ENCODE assay signal across 8 cellular contexts in genomic region chrX:1453390-1453783, GRCh38. TPM values are rescaled to one million over a fixed set of nuclear protein-coding genes. Genes with fewer than 3 reads are reported as not detected.
DNase-seq lines count a peak whose midpoint lies in the region; ATAC-seq, FAIRE-seq and TF ChIP-seq lines count a peak whose summit lies in the region.

No MANE protein-coding gene starts in this region.

- TF ChIP-seq CTCF in HL-60 (IDR thresholded peaks at IDR 0.05; ENCODE audit: insufficient read depth, low read length) (no peak), kidney (IDR thresholded peaks at IDR 0.05; ENCODE audit: borderline replicate concordance, extremely low read depth, insufficient read depth) (no peak), testis (IDR thresholded peaks at IDR 0.05) (no peak)

- H3K9ac ChIP-seq in kidney (ENCODE audit: low read length in 2 of 2) = peak overlapping the region in 1 of 2 donors; percentile 40

- H3K36me3 ChIP-seq in kidney (ENCODE audit: control insufficient read depth in 1 of 2, insufficient read depth in 2 of 2, low read length in 2 of 2) = no peaks in the 10 kb centered on the region
- no peaks in the 10 kb centered on the region for H3K36me3 ChIP-seq in testis (ENCODE audit: low read depth, missing control alignments)

- no peaks in the 10 kb centered on the region for H3K27me3 ChIP-seq in HL-60 (ENCODE audit: insufficient read depth, poor library complexity, severe bottlenecking)
- H3K27me3 ChIP-seq in testis = no peaks in the 10 kb centered on the region

- H3K9me3 ChIP-seq in kidney (ENCODE audit: control insufficient read depth in 1 of 2, low read length in 2 of 2) (no peaks in the 10 kb centered on the region), testis (no peaks in the 10 kb centered on the region)

- ATAC-seq in GM19372 (IDR thresholded peaks at IDR 0.05; ENCODE audit: low read depth, unreplicated experiment) = peak; percentile 7

- intact Hi-C loops in kidney (cut with DNase I) (no loop called here), testis (cut with DNase I; ENCODE audit: low total_unique reads) (loop anchor here (10.0 kb wide), 1 partner anchor 141 kb away; the partner anchor contains the start of gene AKAP17A)

- 1% methylated on average over 23 to 34 of the region's 34 CpGs for WGBS in adipose tissue, 3 donors
- 1 to 2% methylated on average over 17 to 27 of the region's 34 CpGs for WGBS in testis, 2 donors

- H3K4me1 ChIP-seq in kidney (ENCODE audit: control insufficient read depth in 1 of 2, insufficient read depth in 1 of 2, low read depth in 1 of 2, low read length in 2 of 2) (peaks cover 4 to 8% of the 10 kb centered on the region in 2 donors), testis (peaks cover 16% of the 10 kb centered on the region)

- FAIRE-seq in kidney (lab: Jason Lieb, UNC) = no peak

- TF ChIP-seq POLR2A in testis (IDR thresholded peaks at IDR 0.05) = no peak

- H3K4me3 ChIP-seq in HL-60 (replicated peaks; ENCODE audit: insufficient read depth, low read length) (peak overlapping the region; percentile 56), kidney (ENCODE audit: low read length in 2 of 2) (peak overlapping the region; percentile 58 to 68), testis (peak overlapping the region; percentile 58 to 68)

- H3K27ac ChIP-seq in HL-60 (replicated peaks) (peak overlapping the region; percentile 72), adipose tissue (ENCODE audit: low read depth, low read length) (peak overlapping the region; percentile 72), kidney (ENCODE audit: low read depth in 2 of 2, low read length in 2 of 2) (peak overlapping the region; percentile 89 to 94), testis (peak overlapping the region; percentile 89 to 96)

- DNase-seq in 8988T (peak; percentile 86), HL-60 (ENCODE audit: low read depth in 1 of 2, low spot score in 1 of 2) (no peak), kidney (no peak), testis (no peak), NCI-H1694 treated with DMSO at 0.1 percent for 48 hours (lab: John Stamatoyannopoulos, UW) (no peak), NOMO-1 treated with DMSO at 0.1 percent for 48 hours (lab: John Stamatoyannopoulos, UW; ENCODE audit: unreplicated experiment) (no peak)

RNA-seq across cellular contexts. Expression of gene ASMTL, which starts 0.7 kb away (rescaled TPM):
- 10 to 100 TPM; 20.2 to 35.2 (median 22.3) TPM for polyA plus RNA-seq in adipose tissue
- 33.3 TPM for total RNA-seq in kidney
- 29.9 TPM for polyA plus RNA-seq in kidney (ENCODE audit: insufficient read depth, low read depth, low replicate concordance)
- 10 to 100 TPM; 31.0 to 41.2 TPM for total RNA-seq in testis
- polyA plus RNA-seq in testis (ENCODE audit: insufficient read depth, low read depth, low replicate concordance) = 27.0 TPM
